In the genomic region with DNA sequence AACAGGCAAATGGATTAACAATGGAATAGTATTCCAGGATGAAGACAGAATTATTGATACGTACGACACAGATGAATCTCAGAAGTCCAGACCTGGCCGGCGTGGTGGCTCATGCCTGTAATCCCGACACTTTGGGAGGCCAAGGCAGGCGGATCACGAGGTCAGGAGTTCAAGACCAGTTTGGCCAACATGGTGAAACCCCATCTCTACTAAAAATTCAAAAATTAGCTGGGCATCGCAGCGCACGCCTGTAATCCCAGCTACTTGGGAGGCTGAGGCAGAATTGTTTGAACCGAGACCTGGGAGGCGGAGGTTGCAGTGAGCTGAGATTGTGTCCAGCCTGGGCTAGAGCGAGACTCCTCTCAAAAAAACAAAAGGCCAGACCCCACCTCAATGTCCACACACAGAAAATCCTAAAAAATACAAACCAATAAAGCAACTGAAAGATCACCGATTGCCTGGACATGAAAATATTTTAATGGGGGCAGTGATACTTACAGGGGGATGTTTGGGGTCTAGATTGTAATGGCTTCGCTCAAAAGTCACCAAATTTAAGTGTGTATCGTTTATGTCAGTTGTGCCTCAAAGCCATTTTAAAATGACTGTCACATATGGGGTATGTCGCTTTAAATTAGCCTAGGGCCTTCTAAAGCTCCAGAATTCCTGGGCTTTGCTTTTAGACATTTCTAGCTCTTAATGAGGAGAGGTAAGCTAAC, we compare ENCODE assay signal across 1 cellular context.
A peak's percentile ranks its signal among the peaks of the same experiment; 100 is the strongest.
TF ChIP-seq lines count a peak whose summit lies in the region.

No MANE protein-coding gene starts in this region.

TF ChIP-seq in A549, 52 proteins besides CTCF, POLR2A, EP300 and RAD21:
- TF ChIP-seq, protein P1, sequence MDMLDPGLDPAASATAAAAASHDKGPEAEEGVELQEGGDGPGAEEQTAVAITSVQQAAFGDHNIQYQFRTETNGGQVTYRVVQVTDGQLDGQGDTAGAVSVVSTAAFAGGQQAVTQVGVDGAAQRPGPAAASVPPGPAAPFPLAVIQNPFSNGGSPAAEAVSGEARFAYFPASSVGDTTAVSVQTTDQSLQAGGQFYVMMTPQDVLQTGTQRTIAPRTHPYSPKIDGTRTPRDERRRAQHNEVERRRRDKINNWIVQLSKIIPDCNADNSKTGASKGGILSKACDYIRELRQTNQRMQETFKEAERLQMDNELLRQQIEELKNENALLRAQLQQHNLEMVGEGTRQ (IDR thresholded peaks at IDR 0.05) = no peak
- TF ChIP-seq NR3C1 (IDR thresholded peaks at IDR 0.05) (no peak), BHLHE40 (IDR thresholded peaks at IDR 0.05; ENCODE audit: low read depth, low read length) (no peak), KDM1A (IDR thresholded peaks at IDR 0.05; ENCODE audit: low read depth) (no peak), NFE2L2 (conservative IDR thresholded peaks at IDR 0.05; ENCODE audit: low read length) (no peak), POLR2AphosphoS2 (conservative IDR thresholded peaks at IDR 0.05; ENCODE audit: low read length) (no peak), ZC3H11A (IDR thresholded peaks at IDR 0.05) (no peak), ZFP36 (IDR thresholded peaks at IDR 0.05; ENCODE audit: borderline replicate concordance, partially characterized antibody) (no peak), HOXB5 (CRISPR knock-in tag; IDR thresholded peaks at IDR 0.05) (no peak), SREBF2 (IDR thresholded peaks at IDR 0.05) (no peak), HEYL (CRISPR knock-in tag; IDR thresholded peaks at IDR 0.05) (no peak), JUN (IDR thresholded peaks at IDR 0.05) (0 out of 5 replicates have a peak, but pooled peaks of 1 of the 2 experiments have one; percentile 12), RFX5 (IDR thresholded peaks at IDR 0.05) (no peak), CHD2 (IDR thresholded peaks at IDR 0.05; ENCODE audit: low read length, partially characterized antibody) (no peak)
- TF ChIP-seq, protein P2, sequence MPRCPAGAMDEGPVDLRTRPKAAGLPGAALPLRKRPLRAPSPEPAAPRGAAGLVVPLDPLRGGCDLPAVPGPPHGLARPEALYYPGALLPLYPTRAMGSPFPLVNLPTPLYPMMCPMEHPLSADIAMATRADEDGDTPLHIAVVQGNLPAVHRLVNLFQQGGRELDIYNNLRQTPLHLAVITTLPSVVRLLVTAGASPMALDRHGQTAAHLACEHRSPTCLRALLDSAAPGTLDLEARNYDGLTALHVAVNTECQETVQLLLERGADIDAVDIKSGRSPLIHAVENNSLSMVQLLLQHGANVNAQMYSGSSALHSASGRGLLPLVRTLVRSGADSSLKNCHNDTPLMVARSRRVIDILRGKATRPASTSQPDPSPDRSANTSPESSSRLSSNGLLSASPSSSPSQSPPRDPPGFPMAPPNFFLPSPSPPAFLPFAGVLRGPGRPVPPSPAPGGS (IDR thresholded peaks at IDR 0.05) = 0 out of 3 replicates have a peak, but pooled peaks have one; percentile 29
